27 cellular contexts compared by ENCODE assay signal in genomic region chr1:167168424-167168823, GRCh38.
"Had no signal": no experiment of that assay in that cellular context is flagged by ENCODE, and none has a peak within 500 bp of the region (broad histone marks: within the 10 kb centered on the region; RNA-seq: fewer than 3 reads in every experiment).

No MANE protein-coding gene starts in this region.

- H3K4me1 ChIP-seq: left lung, lower lobe of right lung, pancreas, tibial nerve, upper lobe of left lung had no signal

- ATAC-seq: left colon; left lung; lower lobe of right lung; mucosa of descending colon; naive thymus-derived CD4-positive, alpha-beta T cell; natural killer cell treated with Interleukin-12 subunit alpha and Interleukin-12 subunit beta and Interleukin-15 and Interleukin-18, amount 100 ng/mL, for 72 hours; pancreas; right cardiac atrium; sciatic nerve; stimulated activated naive B cell treated with anti-CD40 and anti-IgM and Interleukin-4, amounts not matched to agents 10 μg/mL and 1 μg/mL and 100 μg/mL, for 72 hours; stimulated activated naive CD8-positive, alpha-beta T cell treated with anti-CD3 and anti-CD28 coated beads, Interleukin-15, Interleukin-2, amounts not matched to agents 100 U/mL and 50 U/mL, for 24 hours had no signal

- H3K9me3 ChIP-seq: left lung, lower lobe of right lung, mucosa of descending colon, pancreas, prostate gland, vagina had no signal

- DNase-seq: hypothalamus; immature natural killer cell; kidney; left colon; left lung; lower lobe of right lung; mammary epithelial cell; mesenchymal stem cell; mucosa of descending colon; naive thymus-derived CD4-positive, alpha-beta T cell; nucleus accumbens; pancreas; retina; right cardiac atrium; stimulated activated CD4-positive, alpha-beta T cell treated with anti-CD3 and anti-CD28 coated beads, Interleukin-12 subunit alpha, Interleukin-12 subunit beta, amount 100 ng/mL, for 4 hours; stimulated activated CD4-positive, alpha-beta T cell treated with anti-CD3 and anti-CD28 coated beads, Interleukin-15, amount 100 ng/mL, for 24 hours; stimulated activated CD4-positive, alpha-beta T cell treated with anti-CD3 and anti-CD28 coated beads, Interleukin-2, amount 100 ng/mL, for 24 hours; stimulated activated CD4-positive, alpha-beta T cell treated with anti-CD3 and anti-CD28 coated beads, Interleukin-4, amount 100 ng/mL, for 1 hour; stimulated activated naive B cell treated with anti-CD40 and anti-IgM and Interleukin-4, amounts not matched to agents 10 μg/mL and 1 μg/mL and 100 μg/mL, for 72 hours; stimulated activated naive CD8-positive, alpha-beta T cell treated with anti-CD3 and anti-CD28 coated beads, Interleukin-15, Interleukin-2, amounts not matched to agents 100 U/mL and 50 U/mL, for 24 hours; upper lobe of left lung had no signal

- H3K36me3 ChIP-seq: left lung, lower lobe of right lung, pancreas, prostate gland, tibial nerve, upper lobe of left lung, vagina had no signal

- H3K4me3 ChIP-seq: left lung, lower lobe of right lung, mucosa of descending colon, pancreas, prostate gland, skin epidermis, tibial nerve, upper lobe of left lung, vagina had no signal

- H3K27ac ChIP-seq: left lung, lower lobe of right lung, pancreas, prostate gland, skin epidermis, tibial nerve, upper lobe of left lung, vagina had no signal

- H3K27me3 ChIP-seq: upper lobe of left lung, vagina had no signal
